23 cellular contexts compared by ENCODE assay signal in the genomic region with DNA sequence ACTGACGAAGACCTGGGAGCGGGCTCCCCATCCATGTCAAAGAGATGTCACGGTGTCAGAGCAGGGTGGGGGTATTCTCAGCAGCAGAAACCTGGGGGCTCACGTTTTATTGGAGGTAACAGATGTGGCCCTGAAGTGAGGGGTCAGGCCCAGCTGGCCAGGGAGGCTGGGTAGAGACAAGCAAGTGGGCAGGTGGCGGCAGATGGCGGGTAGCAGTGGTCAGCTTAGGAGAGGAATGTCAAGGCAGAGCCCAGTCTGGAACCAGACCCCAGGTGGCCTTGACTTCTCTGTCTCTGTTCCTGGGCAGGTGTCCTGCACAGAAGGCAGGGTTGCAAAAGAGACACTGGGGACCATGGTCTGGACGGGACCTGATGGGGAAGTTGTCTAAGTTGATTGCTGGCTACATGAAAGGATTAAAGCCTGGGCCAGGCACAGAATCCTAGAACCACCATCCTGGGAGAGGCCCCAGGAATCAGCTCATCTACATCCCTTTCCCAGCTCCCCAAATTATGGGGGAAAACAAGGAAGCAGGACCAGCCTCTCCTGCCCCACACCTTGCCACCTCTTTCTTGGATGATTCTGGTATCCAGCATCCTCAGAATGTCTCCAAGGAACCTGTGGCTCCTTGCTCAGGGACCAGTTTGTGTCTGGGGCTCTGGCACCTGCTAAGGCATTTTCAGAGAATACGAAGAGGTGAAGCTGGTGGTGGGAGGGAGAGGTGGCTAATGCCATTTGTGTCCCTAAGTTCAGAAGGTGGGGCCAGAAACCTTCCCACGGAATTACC.
DNase-seq lines count a peak whose midpoint lies in the region; ATAC-seq and TF ChIP-seq lines count a peak whose summit lies in the region.
"Had no signal": no experiment of that assay in that cellular context is flagged by ENCODE, and none has a peak within 500 bp of the region (broad histone marks: within the 10 kb centered on the region; RNA-seq: fewer than 3 reads in every experiment).

No MANE protein-coding gene starts in this region.

- no peaks in the 10 kb centered on the region for H3K9me3 Mint-ChIP-seq in WTC11
- H3K9me3 Mint-ChIP-seq in CD4-positive, alpha-beta T cell: no peaks in the 10 kb centered on the region

- H3K27ac Mint-ChIP-seq in WTC11: no peak overlapping the region
- H3K27ac Mint-ChIP-seq in CD4-positive, alpha-beta T cell: no peak overlapping the region
- H3K27ac Mint-ChIP-seq: B cell; naive thymus-derived CD8-positive, alpha-beta T cell had no signal

- no peaks in the 10 kb centered on the region for H3K36me3 Mint-ChIP-seq in WTC11
- H3K36me3 Mint-ChIP-seq in CD4-positive, alpha-beta T cell (ENCODE audit: low read depth): no peaks in the 10 kb centered on the region

- TF ChIP-seq POLR2A in lower leg skin (IDR thresholded peaks at IDR 0.05): no peak
- TF ChIP-seq POLR2A in stomach (IDR thresholded peaks at IDR 0.05): no peak

- ATAC-seq in activated CD4-positive, CD25-positive, alpha-beta regulatory T cell treated with anti-CD3 and anti-CD28 coated beads, Interleukin-2, amount 50 U/mL, for 24 hours: no peak
- ATAC-seq in WTC11: no peak
- no peak for ATAC-seq in CD4-positive, alpha-beta T cell (ENCODE audit: poor library complexity)
- ATAC-seq: esophagus mucosa; gastrocnemius medialis; naive thymus-derived CD8-positive, alpha-beta T cell had no signal

- no peaks in the 10 kb centered on the region for H3K27me3 Mint-ChIP-seq in WTC11 (ENCODE audit: low read depth)
- no peaks in the 10 kb centered on the region for H3K27me3 Mint-ChIP-seq in CD4-positive, alpha-beta T cell
- H3K27me3 Mint-ChIP-seq: naive thymus-derived CD8-positive, alpha-beta T cell had no signal

- WGBS in lower leg skin, 2 donors: 84 to 95% methylated on average over 9 of the region's 9 CpGs
- WGBS in stomach, 5 donors: 82 to 91% (median 86%) methylated on average over 8 to 9 of the region's 9 CpGs

- TF ChIP-seq EP300 in stomach (IDR thresholded peaks at IDR 0.05): no peak

- peaks cover 0 to 14% (median 10%) of the 10 kb centered on the region in 4 donors for H3K4me1 ChIP-seq in stomach
- H3K4me1 ChIP-seq: prostate gland had no signal

- DNase-seq in activated CD4-positive, CD25-positive, alpha-beta regulatory T cell treated with anti-CD3 and anti-CD28 coated beads, Interleukin-2, amount 50 U/mL, for 72 hours: peak; percentile 15
- DNase-seq in WTC11 (ENCODE audit: low spot score): peak; percentile 5
- DNase-seq in lower leg skin (ENCODE audit: low spot score in 2 of 2): peak; percentile 5 to 68
- peak; percentile 15 for DNase-seq in stomach
- DNase-seq in CD4-positive, alpha-beta T cell: no peak
- no peak for DNase-seq in activated CD4-positive, alpha-beta T cell treated with anti-CD3 and anti-CD28 coated beads, Interleukin-2, amount 50 U/mL, for 4 hours
- DNase-seq in occipital lobe (lab: John Stamatoyannopoulos, UW): no peak
- DNase-seq: central memory CD4-positive, alpha-beta T cell; DMS 273 treated with DMSO at 0.1 percent for 48 hours; mesenchymal stem cell; NCI-H1436 treated with DMSO at 0.1 percent for 48 hours; NCI-H2171 treated with DMSO at 0.1 percent for 48 hours; NCI-H69; stimulated activated CD4-positive, alpha-beta T cell treated with anti-CD3 and anti-CD28 coated beads, Interleukin-4, amount 100 ng/mL, for 24 hours; T1000 had no signal

- no peak overlapping the region for H3K4me3 Mint-ChIP-seq in WTC11
- H3K4me3 Mint-ChIP-seq in CD4-positive, alpha-beta T cell: no peak overlapping the region
- H3K4me3 Mint-ChIP-seq: B cell; naive thymus-derived CD8-positive, alpha-beta T cell had no signal

- POLR2A ChIA-PET in WTC11 (lab: Charles Lee): no interaction called here
- POLR2A ChIA-PET in CD4-positive, alpha-beta T cell (lab: Charles Lee): no interaction called here

- TF ChIP-seq CTCF in WTC11 (IDR thresholded peaks at IDR 0.05): no peak
- no peak for TF ChIP-seq CTCF in lower leg skin (IDR thresholded peaks at IDR 0.05)
- no peak for TF ChIP-seq CTCF in stomach (IDR thresholded peaks at IDR 0.05)
- no peak for TF ChIP-seq CTCF in CD4-positive, alpha-beta T cell (IDR thresholded peaks at IDR 0.05)

- H3K4me3 ChIP-seq in lower leg skin (ENCODE audit: low read depth, poor library complexity, severe bottlenecking) (no peak overlapping the region), stomach (no peak overlapping the region)
- H3K4me3 ChIP-seq: gastrocnemius medialis, prostate gland, smooth muscle cell had no signal

- no peaks in the 10 kb centered on the region for H3K4me1 Mint-ChIP-seq in WTC11
- no peaks in the 10 kb centered on the region for H3K4me1 Mint-ChIP-seq in CD4-positive, alpha-beta T cell (ENCODE audit: low read depth)
- H3K4me1 Mint-ChIP-seq: B cell; naive thymus-derived CD8-positive, alpha-beta T cell had no signal

- peaks cover 4 to 80% (median 78%) of the 10 kb centered on the region in 4 donors for H3K36me3 ChIP-seq in stomach
- H3K36me3 ChIP-seq: gastrocnemius medialis, prostate gland had no signal

- intact Hi-C loops in lower leg skin (cut with DNase I; ENCODE audit: low total_unique reads) (no loop called here), stomach (cut with DNase I; ENCODE audit: low total_unique reads) (no loop called here)
- intact Hi-C loops in CD4-positive, alpha-beta T cell (cut with DNase I, micrococcal nuclease): no loop called here

- H3K27ac ChIP-seq in stomach: no peak overlapping the region
- H3K27ac ChIP-seq in CD4-positive, alpha-beta T cell (ENCODE audit: low read depth, low read length): no peak overlapping the region
- H3K27ac ChIP-seq: 22Rv1, prostate gland had no signal

- CTCF ChIA-PET in WTC11 (lab: Charles Lee): no interaction called here
- CTCF ChIA-PET in CD4-positive, alpha-beta T cell (lab: Charles Lee): no interaction called here

- H3K9me3 ChIP-seq in stomach: no peaks in the 10 kb centered on the region
- H3K9me3 ChIP-seq in CD4-positive, alpha-beta T cell (ENCODE audit: control insufficient read depth, low read length): no peaks in the 10 kb centered on the region
- H3K9me3 ChIP-seq: gastrocnemius medialis, prostate gland had no signal

- H3K27me3 ChIP-seq in stomach: no peaks in the 10 kb centered on the region
- no peaks in the 10 kb centered on the region for H3K27me3 ChIP-seq in CD4-positive, alpha-beta T cell (ENCODE audit: control insufficient read depth, insufficient read depth, low read length)
- H3K27me3 ChIP-seq: gastrocnemius medialis had no signal

TF ChIP-seq in WTC11, 78 proteins besides CTCF, POLR2A, EP300 and RAD21:
- TF ChIP-seq NR1H2 (CRISPR knock-in tag; IDR thresholded peaks at IDR 0.05) (no peak), ETV6 (CRISPR knock-in tag; IDR thresholded peaks at IDR 0.05) (no peak), GTF2I (CRISPR knock-in tag; conservative IDR thresholded peaks at IDR 0.05) (no peak), ZNF138 (CRISPR knock-in tag; conservative IDR thresholded peaks at IDR 0.05) (no peak)

Comparison
In these comparisons a context has a peak if more than half of its experiments do, and no peak if none do; other contexts are left out.
1. DNase-seq: peak in activated CD4-positive, CD25-positive, alpha-beta regulatory T cell treated with anti-CD3 and anti-CD28 coated beads, Interleukin-2, amount 50 U/mL, for 72 hours (single experiment), WTC11 (single experiment), lower leg skin (2 of 2) and stomach (single experiment); none in CD4-positive, alpha-beta T cell (0 of 10), activated CD4-positive, alpha-beta T cell treated with anti-CD3 and anti-CD28 coated beads, Interleukin-2, amount 50 U/mL, for 4 hours (0 of 2) and occipital lobe (single experiment).